12 cellular contexts compared by ENCODE assay signal in genomic region chr1:26121854-26122773, GRCh38. TPM values are rescaled to one million over a fixed set of nuclear protein-coding genes. Genes with fewer than 3 reads are reported as not detected.
A peak's percentile ranks its signal among the peaks of the same experiment; 100 is the strongest.
DNase-seq lines count a peak whose midpoint lies in the region; ATAC-seq, FAIRE-seq and TF ChIP-seq lines count a peak whose summit lies in the region.
"Had no signal": no experiment of that assay in that cellular context is flagged by ENCODE, and none has a peak within 500 bp of the region (broad histone marks: within the 10 kb centered on the region; RNA-seq: fewer than 3 reads in every experiment).

No MANE protein-coding gene starts in this region.

- H3K27ac ChIP-seq in heart right ventricle: peak overlapping the region in 7 of 10 donors; percentile 1 to 67 (median 37)
- no peak overlapping the region for H3K27ac ChIP-seq in HepG2 (ENCODE audit: extremely low read length, insufficient read depth, low read length)
- H3K27ac ChIP-seq in aorta (ENCODE audit: low read depth in 1 of 2, low read length in 2 of 2): peak overlapping the region; percentile 5 to 67

- H3K9me3 ChIP-seq in heart right ventricle (no peaks in the 10 kb centered on the region), HepG2 (ENCODE audit: low read length) (no peaks in the 10 kb centered on the region), aorta (ENCODE audit: control insufficient read depth, low read length) (no peaks in the 10 kb centered on the region)

- DNase-seq in heart right ventricle: no peak
- DNase-seq in cardiac septum (ENCODE audit: low spot score): no peak
- peak; percentile 39 for DNase-seq in SW480 (ENCODE audit: low spot score)
- no peak for DNase-seq in HepG2 (ENCODE audit: low spot score)
- no peak for DNase-seq in aorta
- no peak for DNase-seq in activated gamma-delta T cell (lab: John Stamatoyannopoulos, UW)
- DNase-seq in NCI-H187 (lab: John Stamatoyannopoulos, UW): no peak
- DNase-seq: GOT3, NCI-H1694 had no signal

- H3K27me3 ChIP-seq in heart right ventricle: no peaks in the 10 kb centered on the region
- H3K27me3 ChIP-seq in HepG2 (ENCODE audit: control insufficient read depth in 1 of 2, insufficient read depth in 2 of 2, low read length in 2 of 2): no peaks in the 10 kb centered on the region; a peak in 1 of 5 replicates
- no peaks in the 10 kb centered on the region for H3K27me3 ChIP-seq in aorta (ENCODE audit: control insufficient read depth in 1 of 2, insufficient read depth in 2 of 2, low read length in 1 of 2)

- in situ Hi-C loops in HepG2 (cut with HindIII; ENCODE audit: extremely low pct_ligation_motif_present, low pct_unique_long_range_greater_than_20kb): no loop called here

- H3K79me2 ChIP-seq in HepG2 (ENCODE audit: insufficient read depth, low read length): no peaks in the 10 kb centered on the region

- no peaks in the 10 kb centered on the region for H4K20me1 ChIP-seq in HepG2 (ENCODE audit: insufficient read depth, low read length)

- CTCF ChIA-PET in HepG2 (lab: Yijun Ruan, JAX; ENCODE audit: low intra/inter-chr PET ratio, low total read pairs): no interaction called here

- TSS peak; percentile 25 for BruUV-seq in HepG2 (replicated peaks; lab: Mats Ljungman, UMichigan)

- H2AFZ ChIP-seq in HepG2 (ENCODE audit: low read length): no peak overlapping the region

- POLR2A ChIA-PET in HepG2 (lab: Yijun Ruan, JAX): no interaction called here

- peaks cover 0 to 72% (median 9%) of the 10 kb centered on the region in 9 donors for H3K36me3 ChIP-seq in heart right ventricle
- peaks cover 2 to 5% of the 10 kb centered on the region in 2 experiments for H3K36me3 ChIP-seq in HepG2 (replicated peaks in 1 of 2; ENCODE audit: control insufficient read depth in 1 of 2, insufficient read depth in 2 of 2, low read length in 2 of 2)
- no peaks in the 10 kb centered on the region for H3K36me3 ChIP-seq in aorta (ENCODE audit: control insufficient read depth in 1 of 2, insufficient read depth in 2 of 2, low read length in 1 of 2)

- no peak overlapping the region for H3K4me2 ChIP-seq in HepG2 (ENCODE audit: low read depth, low read length)

- no peak for TF ChIP-seq POLR2A in HepG2 (IDR thresholded peaks at IDR 0.05; ENCODE audit: insufficient read depth in 1 of 2, low read depth in 2 of 2, low read length in 2 of 2)

- intact Hi-C loops in heart right ventricle (cut with DNase I): no loop called here
- intact Hi-C loops in cardiac septum (cut with DNase I): no loop called here
- intact Hi-C loops in HepG2 (cut with micrococcal nuclease; ENCODE audit: unreplicated experiment): no loop called here
- intact Hi-C loops in aorta (cut with DNase I): no loop called here

- H3K4me3 ChIP-seq in heart right ventricle (no peak overlapping the region), HepG2 (replicated peaks in 1 of 3; ENCODE audit: insufficient read depth in 1 of 3, low read depth in 2 of 3, low read length in 3 of 3) (no peak overlapping the region), aorta (ENCODE audit: low read length in 2 of 2) (no peak overlapping the region)

- no peak for FAIRE-seq in HepG2 (lab: Jason Lieb, UNC)

- TF ChIP-seq RAD21 in HepG2 (CRISPR knock-in tag; IDR thresholded peaks at IDR 0.05): no peak

- H3K9ac ChIP-seq in HepG2 (ENCODE audit: insufficient read depth, low read depth, low read length): no peak overlapping the region

- no peak for TF ChIP-seq EP300 in HepG2 (IDR thresholded peaks at IDR 0.05; ENCODE audit: low read depth in 2 of 2, low read length in 2 of 2)
- TF ChIP-seq EP300 in HepG2 (CRISPR knock-in tag; IDR thresholded peaks at IDR 0.05; ENCODE audit: borderline replicate concordance): no peak

- 61 to 63% methylated on average over 8 of the region's 8 CpGs for WGBS in heart right ventricle, 2 donors
- 93% methylated on average over 8 of the region's 8 CpGs for WGBS in HepG2 (ENCODE audit: low lambda C conversion rate)
- 38 to 43% methylated on average over 8 of the region's 8 CpGs for WGBS in aorta, 2 donors

- TF ChIP-seq CTCF in heart right ventricle (IDR thresholded peaks at IDR 0.05) (no peak), HepG2 (CRISPR knock-in tag; IDR thresholded peaks at IDR 0.05) (no peak)

- H3K4me1 ChIP-seq in heart right ventricle (peaks cover 0 to 79% (median 43%) of the 10 kb centered on the region in 9 donors), HepG2 (ENCODE audit: insufficient read depth, low read length) (peaks cover under 1% of the 10 kb centered on the region; the same call in 1 of the 2 replicates), aorta (ENCODE audit: control insufficient read depth in 1 of 2, insufficient read depth in 2 of 2, low read length in 2 of 2) (no peaks in the 10 kb centered on the region)

- peak in 5 of 8 donors; percentile 31 to 44 (median 38) for ATAC-seq in heart right ventricle
- ATAC-seq in HepG2: no peak
- ATAC-seq in aorta (ENCODE audit: low FRiP score): no peak
- no peak for ATAC-seq in GM18519 (IDR thresholded peaks at IDR 0.05; ENCODE audit: low FRiP score, unreplicated experiment)

RNA-seq across cellular contexts. Expression of gene PDIK1L, which starts 10.5 kb away (rescaled TPM):
- total RNA-seq in heart right ventricle: 1 to 10 TPM; 3.8 to 8.3 (median 5.7) TPM
- 1 to 10 TPM; 1.6 to 2.3 TPM for polyA plus RNA-seq in heart right ventricle
- 3.5 TPM for total RNA-seq in cardiac septum
- total RNA-seq in HepG2 (2016; rRNA removed; fragmentation: Illumina TruSeq; extraction: Trizol): 4.6 and 5.8 TPM in 2 replicates
- 0.51 and 0.53 TPM in 2 replicates for total RNA-seq in HepG2 (2016; cell fraction: cytosol; rRNA removed; fragmentation: Illumina TruSeq; extraction: Trizol; ENCODE audit: low read depth)
- total RNA-seq in HepG2 (2016; cell fraction: insoluble cytoplasmic fraction; rRNA removed; fragmentation: Illumina TruSeq; extraction: Trizol): 4.4 and 6.6 TPM in 2 replicates
- 2.5 and 2.9 TPM in 2 replicates for total RNA-seq in HepG2 (2016; cell fraction: membrane; rRNA removed; fragmentation: Illumina TruSeq; extraction: Trizol)
- total RNA-seq in HepG2 (2016; cell fraction: nucleus; rRNA removed; fragmentation: Illumina TruSeq; extraction: Trizol): 3.9 and 4.1 TPM in 2 replicates
- polyA plus RNA-seq in HepG2 (2011; rRNA removed): 1.2 and 1.9 TPM in 2 replicates
- polyA plus RNA-seq in HepG2 (2011; cell fraction: cytosol; rRNA removed): 0.83 and 1.0 TPM in 2 replicates
- polyA plus RNA-seq in HepG2 (2011; cell fraction: nucleus; rRNA removed): 1.3 and 1.5 TPM in 2 replicates
- polyA plus RNA-seq in HepG2 (2012): 1.7 and 2.7 TPM in 2 replicates
- polyA plus RNA-seq in HepG2 (2016; cell fraction: cytosol; fragmentation: Illumina TruSeq; extraction: Trizol; ENCODE audit: low read depth): 0.14 and 0.24 TPM in 2 replicates
- 3.9 and 4.2 TPM in 2 replicates for polyA plus RNA-seq in HepG2 (2016; cell fraction: insoluble cytoplasmic fraction; fragmentation: Illumina TruSeq; extraction: Trizol; ENCODE audit: low read depth)
- 0.95 and 0.99 TPM in 2 replicates for polyA plus RNA-seq in HepG2 (2016; cell fraction: membrane; fragmentation: Illumina TruSeq; extraction: Trizol; ENCODE audit: low read depth)
- 5.3 and 5.7 TPM in 2 replicates for polyA plus RNA-seq in HepG2 (2016; cell fraction: nucleus; fragmentation: Illumina TruSeq; extraction: Trizol; ENCODE audit: insufficient read depth, low read depth)
- 0.96 and 5.8 TPM in 2 replicates for polyA minus RNA-seq in HepG2 (2011; rRNA and poly(A)+ RNA removed; ENCODE audit: low replicate concordance)
- 1.9 and 2.7 TPM in 2 replicates for polyA minus RNA-seq in HepG2 (2011; cell fraction: cytosol; rRNA and poly(A)+ RNA removed)
- 4.1 and 5.1 TPM in 2 replicates for polyA minus RNA-seq in HepG2 (2011; cell fraction: nucleus; rRNA and poly(A)+ RNA removed)
- 1 to 10 TPM; 6.5 to 7.5 TPM for total RNA-seq in aorta
- 1 to 10 TPM; 2.0 to 3.8 TPM for polyA plus RNA-seq in aorta

RNA-seq across cellular contexts. Expression of gene FAM110D, which starts 36.8 kb away (rescaled TPM):
- total RNA-seq in heart right ventricle: 1 to 10 TPM; 2.1 to 4.7 (median 3.1) TPM
- polyA plus RNA-seq in heart right ventricle: 1 to 10 TPM; 3.8 to 6.1 TPM
- total RNA-seq in cardiac septum: 3.8 TPM
- not detected in 2 replicates for total RNA-seq in HepG2 (2016; rRNA removed; fragmentation: Illumina TruSeq; extraction: Trizol)
- not detected in 2 replicates for total RNA-seq in HepG2 (2016; cell fraction: cytosol; rRNA removed; fragmentation: Illumina TruSeq; extraction: Trizol; ENCODE audit: low read depth)
- total RNA-seq in HepG2 (2016; cell fraction: insoluble cytoplasmic fraction; rRNA removed; fragmentation: Illumina TruSeq; extraction: Trizol): not detected in 2 replicates
- not detected in 2 replicates for total RNA-seq in HepG2 (2016; cell fraction: membrane; rRNA removed; fragmentation: Illumina TruSeq; extraction: Trizol)
- not detected in 2 replicates for total RNA-seq in HepG2 (2016; cell fraction: nucleus; rRNA removed; fragmentation: Illumina TruSeq; extraction: Trizol)
- polyA plus RNA-seq in HepG2 (2011; rRNA removed): not detected in 2 replicates
- not detected in 2 replicates for polyA plus RNA-seq in HepG2 (2011; cell fraction: cytosol; rRNA removed)
- not detected in 2 replicates for polyA plus RNA-seq in HepG2 (2011; cell fraction: nucleus; rRNA removed)
- polyA plus RNA-seq in HepG2 (2012): not detected in 2 replicates
- not detected in 2 replicates for polyA plus RNA-seq in HepG2 (2016; cell fraction: cytosol; fragmentation: Illumina TruSeq; extraction: Trizol; ENCODE audit: low read depth)
- not detected in 2 replicates for polyA plus RNA-seq in HepG2 (2016; cell fraction: insoluble cytoplasmic fraction; fragmentation: Illumina TruSeq; extraction: Trizol; ENCODE audit: low read depth)
- polyA plus RNA-seq in HepG2 (2016; cell fraction: membrane; fragmentation: Illumina TruSeq; extraction: Trizol; ENCODE audit: low read depth): not detected in 2 replicates
- not detected in 2 replicates for polyA plus RNA-seq in HepG2 (2016; cell fraction: nucleus; fragmentation: Illumina TruSeq; extraction: Trizol; ENCODE audit: insufficient read depth, low read depth)
- 0.07 TPM in 1 of 2 replicates, not detected in the other for polyA minus RNA-seq in HepG2 (2011; rRNA and poly(A)+ RNA removed; ENCODE audit: low replicate concordance)
- not detected in 2 replicates for polyA minus RNA-seq in HepG2 (2011; cell fraction: cytosol; rRNA and poly(A)+ RNA removed)
- 0.13 and 0.25 TPM in 2 replicates for polyA minus RNA-seq in HepG2 (2011; cell fraction: nucleus; rRNA and poly(A)+ RNA removed)
- total RNA-seq in aorta: 10 to 100 TPM in 1 of 2 donors, 1 to 10 TPM in 1; 5.0 to 15.7 TPM
- 1 to 10 TPM in 1 of 2 donors, under 1 TPM in 1; 0.25 to 1.4 TPM for polyA plus RNA-seq in aorta

RNA-seq across cellular contexts. Expression of gene C1orf232, which starts 46.6 kb away (rescaled TPM):
- total RNA-seq in heart right ventricle (not detected), cardiac septum (not detected), HepG2 (2016; rRNA removed; fragmentation: Illumina TruSeq; extraction: Trizol) (not detected in 2 replicates), aorta (not detected)
- polyA plus RNA-seq in heart right ventricle (not detected), HepG2 (2011; rRNA removed) (not detected in 2 replicates), aorta (not detected)
- not detected in 2 replicates for total RNA-seq in HepG2 (2016; cell fraction: cytosol; rRNA removed; fragmentation: Illumina TruSeq; extraction: Trizol; ENCODE audit: low read depth)
- total RNA-seq in HepG2 (2016; cell fraction: insoluble cytoplasmic fraction; rRNA removed; fragmentation: Illumina TruSeq; extraction: Trizol): not detected in 2 replicates
- not detected in 2 replicates for total RNA-seq in HepG2 (2016; cell fraction: membrane; rRNA removed; fragmentation: Illumina TruSeq; extraction: Trizol)
- total RNA-seq in HepG2 (2016; cell fraction: nucleus; rRNA removed; fragmentation: Illumina TruSeq; extraction: Trizol): not detected in 2 replicates
- not detected in 2 replicates for polyA plus RNA-seq in HepG2 (2011; cell fraction: cytosol; rRNA removed)
- polyA plus RNA-seq in HepG2 (2011; cell fraction: nucleus; rRNA removed): not detected in 2 replicates
- not detected in 2 replicates for polyA plus RNA-seq in HepG2 (2012)
- not detected in 2 replicates for polyA plus RNA-seq in HepG2 (2016; cell fraction: cytosol; fragmentation: Illumina TruSeq; extraction: Trizol; ENCODE audit: low read depth)
- not detected in 2 replicates for polyA plus RNA-seq in HepG2 (2016; cell fraction: insoluble cytoplasmic fraction; fragmentation: Illumina TruSeq; extraction: Trizol; ENCODE audit: low read depth)
- not detected in 2 replicates for polyA plus RNA-seq in HepG2 (2016; cell fraction: membrane; fragmentation: Illumina TruSeq; extraction: Trizol; ENCODE audit: low read depth)
- polyA plus RNA-seq in HepG2 (2016; cell fraction: nucleus; fragmentation: Illumina TruSeq; extraction: Trizol; ENCODE audit: insufficient read depth, low read depth): not detected in 2 replicates
- not detected in 2 replicates for polyA minus RNA-seq in HepG2 (2011; rRNA and poly(A)+ RNA removed; ENCODE audit: low replicate concordance)
- not detected in 2 replicates for polyA minus RNA-seq in HepG2 (2011; cell fraction: cytosol; rRNA and poly(A)+ RNA removed)
- not detected in 2 replicates for polyA minus RNA-seq in HepG2 (2011; cell fraction: nucleus; rRNA and poly(A)+ RNA removed)
- total RNA-seq: dermis microvascular lymphatic vessel endothelial cell, omental fat pad had no signal

RNA-seq across cellular contexts. Expression of gene ZNF593, which starts 47.6 kb away (rescaled TPM):
- total RNA-seq in heart right ventricle: 10 to 100 TPM; 10.7 to 26.0 (median 18.3) TPM
- polyA plus RNA-seq in heart right ventricle: 100 to 1,000 TPM in 1 of 2 donors, 10 to 100 TPM in 1; 45.6 to 159 TPM
- total RNA-seq in cardiac septum: 23.2 TPM
- total RNA-seq in HepG2 (2016; rRNA removed; fragmentation: Illumina TruSeq; extraction: Trizol): 55.8 and 59.3 TPM in 2 replicates
- 52.2 and 57.2 TPM in 2 replicates for total RNA-seq in HepG2 (2016; cell fraction: cytosol; rRNA removed; fragmentation: Illumina TruSeq; extraction: Trizol; ENCODE audit: low read depth)
- 56.8 and 58.5 TPM in 2 replicates for total RNA-seq in HepG2 (2016; cell fraction: insoluble cytoplasmic fraction; rRNA removed; fragmentation: Illumina TruSeq; extraction: Trizol)
- 56.1 and 57.7 TPM in 2 replicates for total RNA-seq in HepG2 (2016; cell fraction: membrane; rRNA removed; fragmentation: Illumina TruSeq; extraction: Trizol)
- total RNA-seq in HepG2 (2016; cell fraction: nucleus; rRNA removed; fragmentation: Illumina TruSeq; extraction: Trizol): 17.8 and 21.4 TPM in 2 replicates
- polyA plus RNA-seq in HepG2 (2011; rRNA removed): 37.3 and 43.0 TPM in 2 replicates
- 48.9 and 77.5 TPM in 2 replicates for polyA plus RNA-seq in HepG2 (2011; cell fraction: cytosol; rRNA removed)
- polyA plus RNA-seq in HepG2 (2011; cell fraction: nucleus; rRNA removed): 42.4 and 44.7 TPM in 2 replicates
- 23.3 and 41.2 TPM in 2 replicates for polyA plus RNA-seq in HepG2 (2012)
- 60.3 and 61.5 TPM in 2 replicates for polyA plus RNA-seq in HepG2 (2016; cell fraction: cytosol; fragmentation: Illumina TruSeq; extraction: Trizol; ENCODE audit: low read depth)
- 63.8 and 68.9 TPM in 2 replicates for polyA plus RNA-seq in HepG2 (2016; cell fraction: insoluble cytoplasmic fraction; fragmentation: Illumina TruSeq; extraction: Trizol; ENCODE audit: low read depth)
- 57.3 and 58.6 TPM in 2 replicates for polyA plus RNA-seq in HepG2 (2016; cell fraction: membrane; fragmentation: Illumina TruSeq; extraction: Trizol; ENCODE audit: low read depth)
- 41.8 and 47.8 TPM in 2 replicates for polyA plus RNA-seq in HepG2 (2016; cell fraction: nucleus; fragmentation: Illumina TruSeq; extraction: Trizol; ENCODE audit: insufficient read depth, low read depth)
- polyA minus RNA-seq in HepG2 (2011; rRNA and poly(A)+ RNA removed; ENCODE audit: low replicate concordance): 17.7 and 18.6 TPM in 2 replicates
- 12.2 and 17.8 TPM in 2 replicates for polyA minus RNA-seq in HepG2 (2011; cell fraction: cytosol; rRNA and poly(A)+ RNA removed)
- polyA minus RNA-seq in HepG2 (2011; cell fraction: nucleus; rRNA and poly(A)+ RNA removed): 8.8 and 10.2 TPM in 2 replicates
- 10 to 100 TPM; 13.4 to 18.3 TPM for total RNA-seq in aorta
- polyA plus RNA-seq in aorta: 10 to 100 TPM; 29.4 to 48.6 TPM

RNA-seq across cellular contexts. Expression of gene ZNF593OS, which starts 49.5 kb away (rescaled TPM):
- not detected for total RNA-seq in heart right ventricle
- polyA plus RNA-seq in heart right ventricle: under 1 TPM in 1 of 2 donors, not detected in 1; 0.46 TPM
- total RNA-seq in cardiac septum: not detected
- total RNA-seq in HepG2 (2016; rRNA removed; fragmentation: Illumina TruSeq; extraction: Trizol): not detected in 2 replicates
- total RNA-seq in HepG2 (2016; cell fraction: cytosol; rRNA removed; fragmentation: Illumina TruSeq; extraction: Trizol; ENCODE audit: low read depth): not detected in 2 replicates
- not detected in 2 replicates for total RNA-seq in HepG2 (2016; cell fraction: insoluble cytoplasmic fraction; rRNA removed; fragmentation: Illumina TruSeq; extraction: Trizol)
- not detected in 2 replicates for total RNA-seq in HepG2 (2016; cell fraction: membrane; rRNA removed; fragmentation: Illumina TruSeq; extraction: Trizol)
- total RNA-seq in HepG2 (2016; cell fraction: nucleus; rRNA removed; fragmentation: Illumina TruSeq; extraction: Trizol): not detected in 2 replicates
- polyA plus RNA-seq in HepG2 (2011; rRNA removed): not detected in 2 replicates
- polyA plus RNA-seq in HepG2 (2011; cell fraction: cytosol; rRNA removed): not detected in 2 replicates
- polyA plus RNA-seq in HepG2 (2011; cell fraction: nucleus; rRNA removed): not detected in 2 replicates
- 0.47 and 0.69 TPM in 2 replicates for polyA plus RNA-seq in HepG2 (2012)
- polyA plus RNA-seq in HepG2 (2016; cell fraction: cytosol; fragmentation: Illumina TruSeq; extraction: Trizol; ENCODE audit: low read depth): not detected in 2 replicates
- not detected in 2 replicates for polyA plus RNA-seq in HepG2 (2016; cell fraction: insoluble cytoplasmic fraction; fragmentation: Illumina TruSeq; extraction: Trizol; ENCODE audit: low read depth)
- not detected in 2 replicates for polyA plus RNA-seq in HepG2 (2016; cell fraction: membrane; fragmentation: Illumina TruSeq; extraction: Trizol; ENCODE audit: low read depth)
- polyA plus RNA-seq in HepG2 (2016; cell fraction: nucleus; fragmentation: Illumina TruSeq; extraction: Trizol; ENCODE audit: insufficient read depth, low read depth): not detected in 2 replicates
- not detected in 2 replicates for polyA minus RNA-seq in HepG2 (2011; rRNA and poly(A)+ RNA removed; ENCODE audit: low replicate concordance)
- polyA minus RNA-seq in HepG2 (2011; cell fraction: cytosol; rRNA and poly(A)+ RNA removed): not detected in 2 replicates
- polyA minus RNA-seq in HepG2 (2011; cell fraction: nucleus; rRNA and poly(A)+ RNA removed): not detected in 2 replicates
- total RNA-seq in aorta: not detected
- polyA plus RNA-seq in aorta: under 1 TPM in 1 of 2 donors, not detected in 1; 0.20 TPM
- total RNA-seq: dermis microvascular lymphatic vessel endothelial cell, omental fat pad had no signal

Comparison
In these comparisons a context has a peak if more than half of its experiments do, and no peak if none do; other contexts are left out.
1. ATAC-seq: peak in heart right ventricle (5 of 8); none in HepG2 (single experiment), aorta (single experiment) and GM18519 (single experiment).